ENCODE assay signal across 8 cellular contexts in the genomic region with DNA sequence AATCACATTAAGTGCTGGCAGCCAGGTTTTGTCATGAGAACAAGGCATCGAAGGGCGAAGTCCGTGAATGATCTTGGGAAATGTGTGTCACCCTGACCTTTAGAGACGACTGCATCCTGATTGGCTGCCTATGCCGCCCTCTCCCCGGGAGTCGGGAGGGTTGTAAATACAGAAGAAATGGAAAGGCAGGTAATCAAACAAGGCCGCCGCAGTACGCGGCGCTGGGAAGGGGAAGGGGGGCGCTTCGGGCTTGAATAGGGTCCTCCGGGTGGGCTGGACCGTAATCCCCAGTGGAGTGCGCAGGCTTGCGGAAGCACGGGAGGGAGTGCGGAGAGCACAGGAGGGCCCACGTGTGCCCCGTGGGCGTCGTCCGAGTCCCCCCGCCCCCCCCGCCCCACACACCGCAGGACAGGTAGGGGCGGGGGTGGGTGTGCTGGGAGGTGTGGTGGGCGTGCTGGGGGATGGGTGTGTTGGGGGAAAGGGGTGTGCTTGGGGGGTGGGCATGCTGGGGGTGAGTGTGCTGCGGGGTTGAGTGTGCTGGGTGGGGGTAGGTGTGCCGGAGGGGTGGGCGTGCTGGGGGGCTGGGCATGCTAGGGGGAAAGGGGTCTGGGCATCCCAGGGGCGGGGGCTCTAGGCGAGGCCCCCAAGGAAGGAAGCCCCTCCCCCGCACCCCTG.
DNase-seq lines count a peak whose midpoint lies in the region; TF ChIP-seq lines count a peak whose summit lies in the region.

No MANE protein-coding gene starts in this region.

- peak overlapping the region; percentile 91 for H3K4me3 Mint-ChIP-seq in activated naive CD8-positive, alpha-beta T cell treated with anti-CD3 and anti-CD28 coated beads for 36 hours

- peak; percentile 5 to 21 for DNase-seq in NCI-H524 (lab: John Stamatoyannopoulos, UW)
- no peak for DNase-seq in NCI-H524 treated with DMSO at 0.1 percent for 48 hours (lab: John Stamatoyannopoulos, UW)
- DNase-seq in RKO (ENCODE audit: low spot score) = peak; percentile 73
- DNase-seq in activated naive CD8-positive, alpha-beta T cell treated with anti-CD3 and anti-CD28 coated beads for 36 hours = peak; percentile 74
- peak; percentile 87 for DNase-seq in right atrium auricular region (ENCODE audit: low spot score)
- peak; percentile 69 for DNase-seq in renal cortical epithelial cell (ENCODE audit: low read depth)
- no peak for DNase-seq in NCI-H2029 treated with DMSO at 0.1 percent for 48 hours (lab: John Stamatoyannopoulos, UW)
- no peak for DNase-seq in EL

- no peaks in the 10 kb centered on the region for H3K27me3 Mint-ChIP-seq in activated naive CD8-positive, alpha-beta T cell treated with anti-CD3 and anti-CD28 coated beads for 36 hours

- H3K4me3 ChIP-seq in right atrium auricular region = peak overlapping the region; percentile 93 to 95

- no peaks in the 10 kb centered on the region for H3K27me3 ChIP-seq in right atrium auricular region

- H3K27ac ChIP-seq in right atrium auricular region = peak overlapping the region; percentile 98 to 99

- H3K9me3 ChIP-seq in right atrium auricular region = no peaks in the 10 kb centered on the region

- H3K4me1 ChIP-seq in right atrium auricular region = peaks cover 0 to 37% of the 10 kb centered on the region in 2 donors

- H3K36me3 ChIP-seq in right atrium auricular region = no peaks in the 10 kb centered on the region

- H3K4me1 Mint-ChIP-seq in activated naive CD8-positive, alpha-beta T cell treated with anti-CD3 and anti-CD28 coated beads for 36 hours = peaks cover 14% of the 10 kb centered on the region

- no peaks in the 10 kb centered on the region for H3K9me3 Mint-ChIP-seq in activated naive CD8-positive, alpha-beta T cell treated with anti-CD3 and anti-CD28 coated beads for 36 hours

- peaks cover 3% of the 10 kb centered on the region for H3K36me3 Mint-ChIP-seq in activated naive CD8-positive, alpha-beta T cell treated with anti-CD3 and anti-CD28 coated beads for 36 hours

- H3K27ac Mint-ChIP-seq in activated naive CD8-positive, alpha-beta T cell treated with anti-CD3 and anti-CD28 coated beads for 36 hours = peak overlapping the region; percentile 97

- no peak for TF ChIP-seq CTCF in right atrium auricular region (IDR thresholded peaks at IDR 0.05)

Comparison
In these comparisons a context has a peak if more than half of its experiments do, and no peak if none do; other contexts are left out.
1. DNase-seq: peak in NCI-H524 (2 of 2), RKO (single experiment), activated naive CD8-positive, alpha-beta T cell treated with anti-CD3 and anti-CD28 coated beads for 36 hours (single experiment), right atrium auricular region (single experiment) and renal cortical epithelial cell (single experiment); none in NCI-H524 treated with DMSO at 0.1 percent for 48 hours (single experiment), NCI-H2029 treated with DMSO at 0.1 percent for 48 hours (single experiment) and EL (single experiment).